ENCODE assay signal across 19 cellular contexts in the genomic region with DNA sequence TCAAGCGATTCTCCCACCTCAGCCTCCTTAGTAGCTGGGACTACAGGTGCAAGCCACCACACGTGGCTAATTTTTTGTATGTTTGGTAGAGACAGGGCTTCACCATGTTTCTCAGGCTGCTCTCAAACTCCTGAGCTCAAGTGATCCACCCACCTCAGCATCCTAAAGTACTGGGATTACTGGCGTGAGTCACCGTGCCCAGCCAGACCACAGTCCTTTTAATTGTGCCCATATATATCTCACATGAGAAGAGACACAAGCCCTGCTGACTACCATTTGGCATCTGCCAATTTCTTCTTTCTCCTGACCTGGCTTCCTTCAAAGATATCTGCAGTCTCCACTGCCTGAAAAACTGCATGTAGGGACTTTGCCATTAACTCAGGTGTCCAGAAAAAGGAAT.
"Had no signal": no experiment of that assay in that cellular context is flagged by ENCODE, and none has a peak within 500 bp of the region (broad histone marks: within the 10 kb centered on the region; RNA-seq: fewer than 3 reads in every experiment).

No MANE protein-coding gene starts in this region.

- H3K27ac ChIP-seq: dorsolateral prefrontal cortex, heart left ventricle, neutrophil, psoas muscle, right atrium auricular region, sigmoid colon had no signal

- H3K4me3 ChIP-seq: dorsolateral prefrontal cortex, heart left ventricle, lung, psoas muscle, right atrium auricular region, sigmoid colon had no signal

- H3K27me3 ChIP-seq: dorsolateral prefrontal cortex, heart left ventricle, neutrophil, right atrium auricular region, sigmoid colon had no signal

- H3K9me3 ChIP-seq: neutrophil, psoas muscle, sigmoid colon had no signal

- ATAC-seq: heart left ventricle; left colon; left ventricle myocardium superior; naive thymus-derived CD8-positive, alpha-beta T cell; psoas muscle had no signal

- DNase-seq: cortex of kidney; dorsolateral prefrontal cortex; effector CD8-positive, alpha-beta T cell; foreskin melanocyte; heart left ventricle; hippocampal formation; left colon; left ventricle myocardium superior; mesenchymal stem cell; naive thymus-derived CD8-positive, alpha-beta T cell; psoas muscle; sigmoid colon; small intestine; stimulated activated CD4-positive, alpha-beta T cell treated with anti-CD3 and anti-CD28 coated beads, Interleukin-12 subunit alpha, Interleukin-12 subunit beta, amount 100 ng/mL, for 4 hours; stimulated activated naive CD4-positive, alpha-beta T cell; trophoblast cell had no signal

- H3K4me1 ChIP-seq: heart left ventricle, psoas muscle, right atrium auricular region, sigmoid colon had no signal

- H3K36me3 ChIP-seq: heart left ventricle, neutrophil, right atrium auricular region, sigmoid colon had no signal
